ENCODE assay signal across 30 cellular contexts in genomic region chr10:111186385-111186784, GRCh38.
"Had no signal": no experiment of that assay in that cellular context is flagged by ENCODE, and none has a peak within 500 bp of the region (broad histone marks: within the 10 kb centered on the region; RNA-seq: fewer than 3 reads in every experiment).

No MANE protein-coding gene starts in this region.

- H3K27ac ChIP-seq: ascending aorta, breast epithelium, cardiac muscle cell, coronary artery, dorsolateral prefrontal cortex, gastrocnemius medialis had no signal

- H3K9me3 ChIP-seq: ascending aorta, breast epithelium, gastrocnemius medialis had no signal

- H3K27me3 ChIP-seq: ascending aorta, breast epithelium, dorsolateral prefrontal cortex, gastrocnemius medialis had no signal

- H3K4me1 ChIP-seq: ascending aorta, breast epithelium had no signal

- DNase-seq: activated CD4-positive, alpha-beta memory T cell treated with anti-CD3 and anti-CD28 coated beads, Interleukin-2, amount 10 ng/mL, durations not matched to agents 7 days and 5 days; activated CD4-positive, alpha-beta T cell treated with anti-CD3 and anti-CD28 coated beads for 1 hour; activated CD4-positive, alpha-beta T cell treated with anti-CD3 and anti-CD28 coated beads for 4 hours; activated CD4-positive, alpha-beta T cell treated with anti-CD3 and anti-CD28 coated beads, Interleukin-2, amount 10 ng/mL, durations not matched to agents 7 days and 5 days; activated CD4-positive, alpha-beta T cell treated with anti-CD3 and anti-CD28 coated beads, Interleukin-2, amount 50 U/mL, for 4 hours; activated CD8-positive, alpha-beta memory T cell treated with anti-CD3 and anti-CD28 coated beads, Interleukin-2, amount 50 U/mL, for 48 hours; activated gamma-delta T cell; activated naive CD4-positive, alpha-beta T cell; activated naive CD4-positive, alpha-beta T cell treated with anti-CD3 and anti-CD28 coated beads, Interleukin-2, amount 10 ng/mL, durations not matched to agents 7 days and 5 days; activated naive CD8-positive, alpha-beta T cell treated with anti-CD3 and anti-CD28 coated beads, Interleukin-2, amount 10 ng/mL, durations not matched to agents 7 days and 5 days; activated T-cell treated with anti-CD3 and anti-CD28 coated beads for 4 hours; activated T-cell treated with anti-CD3 and anti-CD28 coated beads, Interleukin-2, amount 50 U/mL, for 24 hours; activated T-cell treated with anti-CD3 and anti-CD28 coated beads, Interleukin-2, amount 50 U/mL, for 72 hours; central memory CD4-positive, alpha-beta T cell; effector memory CD4-positive, alpha-beta T cell; endodermal cell; foreskin fibroblast; gastrocnemius medialis; glutamatergic neuron; T-helper 1 cell; T-helper 17 cell; T1000 had no signal

- H3K36me3 ChIP-seq: ascending aorta, breast epithelium, cardiac muscle cell, gastrocnemius medialis had no signal

- ATAC-seq: activated naive CD4-positive, alpha-beta T cell treated with anti-CD3 and anti-CD28 coated beads, Interleukin-2, amount 50 U/mL, for 72 hours; activated T-cell treated with anti-CD3 and anti-CD28 coated beads, Interleukin-2, amount 50 U/mL, for 72 hours; esophagus mucosa; gastrocnemius medialis; T-helper 17 cell; WTC11 had no signal

- H3K4me3 ChIP-seq: ascending aorta, breast epithelium, cardiac muscle cell, coronary artery, dorsolateral prefrontal cortex, gastrocnemius medialis had no signal
